1 cellular context compared by ENCODE assay signal in genomic region chr1:213138892-213139291, GRCh38.
TF ChIP-seq lines count a peak whose summit lies in the region.

No MANE protein-coding gene starts in this region.

TF ChIP-seq in SK-N-SH, 30 proteins besides CTCF, POLR2A, EP300 and RAD21 (continued from another document):
- TF ChIP-seq TAF1 (IDR thresholded peaks at IDR 0.05; ENCODE audit: borderline replicate concordance, low read depth, low read length) = no peak
